ENCODE assay signal across 8 cellular contexts in the genomic region with DNA sequence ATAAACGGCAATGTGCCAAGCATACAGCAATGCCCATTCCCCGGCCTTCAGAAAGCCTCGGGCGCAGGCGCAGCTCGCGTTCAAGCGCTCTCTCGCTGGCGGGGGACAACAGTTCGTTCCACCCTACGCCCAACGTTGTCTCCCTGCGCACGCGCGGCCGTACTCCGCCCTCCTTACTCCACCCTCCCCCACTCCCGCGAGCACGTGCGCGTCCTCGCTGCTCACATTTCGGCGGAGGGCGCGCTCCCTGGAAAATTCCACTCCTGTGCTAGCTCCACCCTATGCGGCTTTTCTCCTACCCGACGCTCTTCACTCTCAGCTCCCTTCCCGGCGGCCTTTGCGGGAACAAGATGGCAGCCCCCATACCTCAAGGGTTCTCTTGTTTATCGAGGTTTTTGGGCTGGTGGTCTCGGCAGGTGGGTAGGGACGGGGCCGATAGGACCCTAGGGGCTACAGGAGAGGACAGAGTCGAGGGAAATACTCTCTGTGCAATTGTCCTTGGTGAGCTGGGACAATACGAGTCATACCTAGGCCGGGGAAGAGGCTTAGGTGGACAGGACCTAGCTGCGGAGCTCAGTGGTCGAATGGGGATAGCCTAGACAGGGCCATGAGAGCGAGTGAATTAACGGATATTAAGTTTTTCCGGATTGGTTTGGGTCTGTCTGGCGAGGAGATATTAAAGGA. TPM values are rescaled to one million over a fixed set of nuclear protein-coding genes. Genes with fewer than 3 reads are reported as not detected.
A peak's percentile ranks its signal among the peaks of the same experiment; 100 is the strongest.
DNase-seq lines count a peak whose midpoint lies in the region; ATAC-seq and TF ChIP-seq lines count a peak whose summit lies in the region.
"Not testable (repeated sequence)": the region's sequence is repeated elsewhere in the genome, so short reads cannot be mapped to it uniquely, and the experiment has no call there.

MRPL45 (plus strand) TSS at position 335 of the 684 bp plus-strand sequence; CDS start at position 351, 16 bp downstream.

- ATAC-seq in naive B cell (ENCODE audit: low read depth in 2 of 2) = peak; percentile 88 to 90
- ATAC-seq in stimulated activated effector memory CD8-positive, alpha-beta T cell treated with anti-CD3 and anti-CD28 coated beads, Interleukin-12 subunit alpha, Interleukin-12 subunit beta, amount 100 ng/mL, for 72 hours = peak; percentile 97

- peak within 1 kb of the TSS; percentile 78 to 98 (median 91) for H3K4me3 Mint-ChIP-seq in naive B cell
- peak within 1 kb of the TSS; percentile 93 for H3K4me3 Mint-ChIP-seq in stimulated activated effector memory CD8-positive, alpha-beta T cell treated with anti-CD3 and anti-CD28 coated beads, Interleukin-12 subunit alpha, Interleukin-12 subunit beta, amount 100 ng/mL, for 72 hours

- peaks cover 9 to 14% (median 9%) of the 10 kb centered on the region in 3 donors for H3K4me1 Mint-ChIP-seq in naive B cell
- H3K4me1 Mint-ChIP-seq in stimulated activated effector memory CD8-positive, alpha-beta T cell treated with anti-CD3 and anti-CD28 coated beads, Interleukin-12 subunit alpha, Interleukin-12 subunit beta, amount 100 ng/mL, for 72 hours = not testable (repeated sequence)

- TF ChIP-seq CTCF in LNCaP clone FGC (IDR thresholded peaks at IDR 0.05; ENCODE audit: control insufficient read depth, extremely low read depth, insufficient read depth) = not testable (repeated sequence)

- DNase-seq in Daoy (ENCODE audit: low read depth) (peak; percentile 96), H4 (ENCODE audit: low spot score) (peak; percentile 98), LNCaP clone FGC (ENCODE audit: low read depth) (peak; percentile 85), RPMI8226 (peak; percentile 97), fibroblast of gingiva (ENCODE audit: low read depth) (peak; percentile 98), naive B cell (peak; percentile 93)
- peak; percentile 91 to 95 for DNase-seq in activated T-helper 1 cell treated with anti-CD3 and anti-CD28 coated beads, Interleukin-2, amount 50 U/mL, for 16 hours (ENCODE audit: low read depth in 1 of 2, low spot score in 1 of 2)
- DNase-seq in stimulated activated effector memory CD8-positive, alpha-beta T cell treated with anti-CD3 and anti-CD28 coated beads, Interleukin-12 subunit alpha, Interleukin-12 subunit beta, amount 100 ng/mL, for 72 hours (ENCODE audit: low spot score in 2 of 2) = peak; percentile 90 to 98

- peak within 1 kb of the TSS; percentile 71 for H3K4me3 ChIP-seq in LNCaP clone FGC (ENCODE audit: low read depth, low read length)

- peak within 1 kb of the TSS; percentile 80 to 98 (median 96) for H3K27ac Mint-ChIP-seq in naive B cell
- H3K27ac Mint-ChIP-seq in stimulated activated effector memory CD8-positive, alpha-beta T cell treated with anti-CD3 and anti-CD28 coated beads, Interleukin-12 subunit alpha, Interleukin-12 subunit beta, amount 100 ng/mL, for 72 hours = peak within 1 kb of the TSS; percentile 97

- H3K9me3 Mint-ChIP-seq in naive B cell; stimulated activated effector memory CD8-positive, alpha-beta T cell treated with anti-CD3 and anti-CD28 coated beads, Interleukin-12 subunit alpha, Interleukin-12 subunit beta, amount 100 ng/mL, for 72 hours: not testable (repeated sequence)

- H3K27me3 Mint-ChIP-seq in naive B cell = not testable (repeated sequence)

- H3K36me3 Mint-ChIP-seq in naive B cell = not testable (repeated sequence)
- peaks cover 39% of the 10 kb centered on the region for H3K36me3 Mint-ChIP-seq in stimulated activated effector memory CD8-positive, alpha-beta T cell treated with anti-CD3 and anti-CD28 coated beads, Interleukin-12 subunit alpha, Interleukin-12 subunit beta, amount 100 ng/mL, for 72 hours

RNA-seq across cellular contexts. Expression of gene MRPL45, which starts in this region (rescaled TPM):
- total RNA-seq in Daoy (2014; rRNA removed; shearing (Covaris generic)) = 39.9 and 51.7 TPM in 2 replicates
- total RNA-seq in H4 (2014; rRNA removed; shearing (Covaris generic)) = 59.2 and 59.5 TPM in 2 replicates
- polyA plus RNA-seq in naive B cell (ENCODE audit: low read depth in 6 of 6) = 10 to 100 TPM; 19.8 to 26.8 (median 24.4) TPM

Comparison
In these comparisons a context has a peak if more than half of its experiments do, and no peak if none do; other contexts are left out.
1. Peak in every context shown above with its lines: DNase-seq, ATAC-seq and H3K4me3 ChIP-seq.